1 cellular context compared by ENCODE assay signal in the genomic region with DNA sequence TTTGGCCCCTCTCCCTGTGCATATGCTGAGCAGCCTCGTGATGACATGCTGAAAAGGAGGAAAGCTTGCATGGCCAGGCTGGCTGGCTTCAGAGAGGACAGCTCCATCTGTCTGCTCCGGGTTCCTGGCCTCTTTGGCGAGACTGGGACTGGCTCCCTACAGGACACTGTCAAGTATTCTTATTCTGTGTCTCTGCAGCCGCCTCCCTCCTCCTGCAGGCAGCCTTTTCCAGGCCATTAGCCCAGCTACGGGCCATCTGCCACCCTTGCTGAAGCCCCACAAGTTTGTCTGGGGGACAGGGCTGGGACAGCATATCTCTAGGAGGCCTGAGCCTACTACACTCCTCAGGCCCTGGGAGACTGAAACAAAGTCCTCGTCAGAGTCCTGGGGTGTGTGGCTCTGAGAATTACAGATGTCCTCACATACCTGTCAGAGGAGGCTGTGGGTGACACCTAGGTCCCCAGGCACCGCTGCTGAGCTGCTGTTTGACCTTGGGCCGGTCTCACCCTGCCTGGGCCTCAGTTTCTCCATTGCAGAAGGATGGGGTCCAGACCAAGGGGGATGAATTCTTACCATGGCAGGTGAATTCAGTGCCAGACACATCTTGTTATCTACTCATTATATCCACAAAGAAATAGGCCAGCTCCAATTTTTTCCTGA.
TF ChIP-seq lines count a peak whose summit lies in the region.

No MANE protein-coding gene starts in this region.

TF ChIP-seq in HepG2, 621 proteins besides CTCF, POLR2A, EP300 and RAD21:
- TF ChIP-seq, protein P1, sequence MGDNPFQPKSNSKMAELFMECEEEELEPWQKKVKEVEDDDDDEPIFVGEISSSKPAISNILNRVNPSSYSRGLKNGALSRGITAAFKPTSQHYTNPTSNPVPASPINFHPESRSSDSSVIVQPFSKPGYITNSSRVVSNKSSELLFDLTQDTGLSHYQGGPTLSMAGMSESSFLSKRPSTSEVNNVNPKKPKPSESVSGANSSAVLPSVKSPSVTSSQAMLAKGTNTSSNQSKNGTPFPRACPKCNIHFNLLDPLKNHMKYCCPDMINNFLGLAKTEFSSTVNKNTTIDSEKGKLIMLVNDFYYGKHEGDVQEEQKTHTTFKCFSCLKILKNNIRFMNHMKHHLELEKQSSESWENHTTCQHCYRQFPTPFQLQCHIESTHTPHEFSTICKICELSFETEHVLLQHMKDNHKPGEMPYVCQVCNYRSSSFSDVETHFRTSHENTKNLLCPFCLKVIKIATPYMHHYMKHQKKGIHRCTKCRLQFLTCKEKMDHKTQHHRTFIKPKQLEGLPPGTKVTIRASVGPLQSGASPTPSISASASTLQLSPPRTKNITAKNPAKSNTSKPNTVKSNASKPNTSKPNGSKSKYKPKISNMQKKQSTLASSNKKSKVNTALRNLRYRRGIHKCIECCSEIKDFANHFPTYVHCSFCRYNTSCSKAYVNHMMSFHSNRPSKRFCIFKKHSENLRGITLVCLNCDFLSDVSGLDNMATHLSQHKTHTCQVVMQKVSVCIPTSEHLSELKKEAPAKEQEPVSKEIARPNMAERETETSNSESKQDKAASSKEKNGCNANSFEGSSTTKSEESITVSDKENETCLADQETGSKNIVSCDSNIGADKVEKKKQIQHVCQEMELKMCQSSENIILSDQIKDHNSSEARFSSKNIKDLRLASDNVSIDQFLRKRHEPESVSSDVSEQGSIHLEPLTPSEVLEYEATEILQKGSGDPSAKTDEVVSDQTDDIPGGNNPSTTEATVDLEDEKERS (CRISPR knock-in tag; IDR thresholded peaks at IDR 0.05) = no peak
